7 cellular contexts compared by ENCODE assay signal in genomic region chr3:160754855-160755747, GRCh38. TPM values are rescaled to one million over a fixed set of nuclear protein-coding genes. Genes with fewer than 3 reads are reported as not detected.
DNase-seq lines count a peak whose midpoint lies in the region; ATAC-seq and TF ChIP-seq lines count a peak whose summit lies in the region.

No MANE protein-coding gene starts in this region.

- H3K79me2 ChIP-seq in hepatocyte: peaks cover 24% of the 10 kb centered on the region

- peak; percentile 82 for ATAC-seq in GM18519 (IDR thresholded peaks at IDR 0.05; ENCODE audit: low FRiP score, unreplicated experiment)
- ATAC-seq in HG03025 (IDR thresholded peaks at IDR 0.05; ENCODE audit: low FRiP score, unreplicated experiment): peak; percentile 85

- no peaks in the 10 kb centered on the region for H4K20me1 ChIP-seq in hepatocyte (ENCODE audit: insufficient read depth, poor library complexity, severe bottlenecking)

- peak overlapping the region; percentile 87 for H3K4me3 ChIP-seq in hepatocyte

- DNase-seq in NCI-H2029 (lab: John Stamatoyannopoulos, UW) (peak; percentile 64), T1000 (lab: John Stamatoyannopoulos, UW) (peak; percentile 75), astrocyte of the hippocampus (ENCODE audit: low read depth, low spot score) (peak; percentile 98), hepatocyte (ENCODE audit: low spot score) (peak; percentile 96), retina (peak; percentile 97)

- no peaks in the 10 kb centered on the region for H3K36me3 ChIP-seq in hepatocyte (replicated peaks; ENCODE audit: insufficient read depth, low read depth)

- H2AFZ ChIP-seq in hepatocyte: peak overlapping the region; percentile 97

- peaks cover 14% of the 10 kb centered on the region for H3K4me1 ChIP-seq in hepatocyte (ENCODE audit: insufficient read depth)

- H3K4me2 ChIP-seq in hepatocyte: peak overlapping the region; percentile 98

- H3K9me2 ChIP-seq in hepatocyte (replicated peaks; ENCODE audit: insufficient read depth): no peaks in the 10 kb centered on the region

- H3K27ac ChIP-seq in hepatocyte: peak overlapping the region; percentile 91

- no peaks in the 10 kb centered on the region for H3K27me3 ChIP-seq in hepatocyte

- 1% methylated on average over 58 of the region's 85 CpGs for WGBS in hepatocyte (ENCODE audit: low lambda C conversion rate, missing lambda C conversion rate)

- no peak for TF ChIP-seq CTCF in hepatocyte (IDR thresholded peaks at IDR 0.05; ENCODE audit: poor library complexity)

- no peaks in the 10 kb centered on the region for H3K9me3 ChIP-seq in hepatocyte (ENCODE audit: low read depth)

RNA-seq across cellular contexts. Expression of gene PPM1L, which starts 0.9 kb away (rescaled TPM):
- total RNA-seq in hepatocyte: 13.1 and 13.6 TPM in 2 replicates
- polyA plus RNA-seq in hepatocyte: 4.0 and 5.1 TPM in 2 replicates

Comparison
In these comparisons a context has a peak if more than half of its experiments do, and no peak if none do; other contexts are left out.
1. Peak in every context shown above with its lines: DNase-seq, ATAC-seq, H3K4me3 ChIP-seq and H3K27ac ChIP-seq.